8 cellular contexts compared by ENCODE assay signal in the genomic region with DNA sequence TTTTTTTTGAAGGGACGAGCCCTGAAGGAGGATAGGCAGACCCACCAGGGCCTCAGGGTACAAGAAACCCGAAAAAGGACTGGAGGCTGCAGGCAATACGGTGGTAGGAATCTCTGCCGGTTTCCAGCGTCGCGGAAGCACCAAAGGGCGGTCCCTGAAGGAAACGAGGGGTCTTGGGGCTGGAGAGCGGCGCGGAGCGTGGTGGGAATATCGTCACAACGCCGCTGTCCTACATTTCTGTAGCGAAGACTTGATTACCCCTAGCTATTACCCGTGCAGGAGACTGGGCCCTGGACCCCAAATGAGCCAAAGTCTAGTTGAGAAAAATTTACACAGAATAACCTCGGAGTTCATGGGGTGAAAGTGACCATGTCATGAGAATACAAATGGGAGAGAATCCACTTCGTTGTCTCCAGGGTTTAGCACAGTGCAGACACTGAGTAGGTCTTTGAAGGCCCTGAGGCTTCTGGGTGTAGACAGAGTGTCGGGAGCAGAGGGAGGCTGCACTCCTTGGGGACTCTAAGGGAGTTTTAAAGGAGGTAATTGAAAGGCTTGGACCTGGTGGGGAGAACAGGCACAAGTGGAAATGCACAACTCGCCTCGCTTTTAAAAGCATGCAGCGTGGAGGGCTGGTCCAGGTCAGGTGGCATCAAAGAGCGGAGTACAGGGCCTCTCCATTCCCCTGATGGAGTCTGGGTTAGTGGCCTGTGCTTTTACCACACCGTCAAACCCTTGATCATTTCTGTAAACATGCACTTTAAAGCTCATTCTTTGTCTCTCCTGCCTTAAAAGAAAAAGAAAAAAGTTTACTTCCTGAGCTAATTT. TPM values are rescaled to one million over a fixed set of nuclear protein-coding genes. Genes with fewer than 3 reads are reported as not detected.
A peak's percentile ranks its signal among the peaks of the same experiment; 100 is the strongest.
DNase-seq lines count a peak whose midpoint lies in the region; ATAC-seq and TF ChIP-seq lines count a peak whose summit lies in the region.

No MANE protein-coding gene starts in this region.

- H3K36me3 ChIP-seq in ES-I3 (ENCODE audit: insufficient read depth, low read length) (no peaks in the 10 kb centered on the region), OCI-LY7 (ENCODE audit: insufficient read depth, low read length) (peaks cover 31% of the 10 kb centered on the region; the same call in 1 of the 2 replicates), lung (ENCODE audit: control insufficient read depth in 2 of 2, insufficient read depth in 2 of 2, low read length in 2 of 2) (no peaks in the 10 kb centered on the region), tibial nerve (no peaks in the 10 kb centered on the region)

- CTCF ChIA-PET in OCI-LY7 (lab: Charles Lee; ENCODE audit: unreplicated experiment), result no interaction called here

- POLR2A ChIA-PET in OCI-LY7 (lab: Charles Lee), result interaction anchor here (0.5 to 2.6 kb wide), 10 partner anchors 8 to 685 kb away, joined by 3 to 12 read pairs (median 6); no protein-coding TSS in a partner anchor

- H3K9me3 Mint-ChIP-seq in central memory CD8-positive, alpha-beta T cell, result no peaks in the 10 kb centered on the region

- H3K4me1 ChIP-seq in ES-I3 (ENCODE audit: insufficient read depth, low read length), result peaks cover 32% of the 10 kb centered on the region
- peaks cover 55% of the 10 kb centered on the region for H3K4me1 ChIP-seq in OCI-LY7 (ENCODE audit: insufficient read depth, low read length, poor library complexity, severe bottlenecking)
- peaks cover 7 to 9% of the 10 kb centered on the region in 2 donors for H3K4me1 ChIP-seq in lung (ENCODE audit: control insufficient read depth in 2 of 2, insufficient read depth in 2 of 2, low read length in 2 of 2)
- peaks cover 0 to 62% (median 50%) of the 10 kb centered on the region in 4 donors for H3K4me1 ChIP-seq in tibial nerve

- H3K4me3 ChIP-seq in OCI-LY7 (ENCODE audit: low read depth, low read length, poor library complexity, severe bottlenecking), result peak overlapping the region; percentile 74
- peak overlapping the region; percentile 94 for H3K4me3 ChIP-seq in lung
- peak overlapping the region; percentile 71 to 92 (median 82) for H3K4me3 ChIP-seq in tibial nerve

- ATAC-seq in central memory CD8-positive, alpha-beta T cell (replicated peaks; ENCODE audit: extremely low read depth, poor library complexity, severe bottlenecking), result no peak
- ATAC-seq in lung (ENCODE audit: insufficient read depth, low FRiP score), result no peak
- ATAC-seq in GM21737 (IDR thresholded peaks at IDR 0.05; ENCODE audit: unreplicated experiment), result no peak

- H3K9me3 ChIP-seq in ES-I3 (ENCODE audit: control insufficient read depth, insufficient read depth, low read length), result no peaks in the 10 kb centered on the region
- H3K9me3 ChIP-seq in OCI-LY7 (ENCODE audit: low read length), result no peaks in the 10 kb centered on the region
- H3K9me3 ChIP-seq in lung (ENCODE audit: control insufficient read depth in 2 of 2, insufficient read depth in 1 of 2, low read length in 1 of 2), result no peaks in the 10 kb centered on the region
- H3K9me3 ChIP-seq in tibial nerve, result no peaks in the 10 kb centered on the region

- no peak for TF ChIP-seq EP300 in tibial nerve (IDR thresholded peaks at IDR 0.05)

- H3K27ac Mint-ChIP-seq in central memory CD8-positive, alpha-beta T cell (ENCODE audit: low read depth), result peak overlapping the region; percentile 98

- H3K27me3 ChIP-seq in lung (ENCODE audit: control insufficient read depth, insufficient read depth) (no peaks in the 10 kb centered on the region), tibial nerve (no peaks in the 10 kb centered on the region)

- H3K27me3 Mint-ChIP-seq in central memory CD8-positive, alpha-beta T cell, result no peaks in the 10 kb centered on the region

- no TSS peak for BruUV-seq in OCI-LY7 (replicated peaks; lab: Mats Ljungman, UMichigan)

- peaks cover 55% of the 10 kb centered on the region for H3K4me1 Mint-ChIP-seq in central memory CD8-positive, alpha-beta T cell

- 18 to 30% methylated on average over 26 of the region's 26 CpGs for WGBS in lung, 2 donors
- WGBS in tibial nerve, 2 donors, result 26 to 28% methylated on average over 26 of the region's 26 CpGs

- peak overlapping the region; percentile 70 for H3K27ac ChIP-seq in OCI-LY7 (ENCODE audit: low read depth, low read length, poor library complexity, severe bottlenecking)
- H3K27ac ChIP-seq in lung (ENCODE audit: low read depth in 1 of 2, low read length in 1 of 2), result peak overlapping the region; percentile 99 to 100
- peak overlapping the region; percentile 92 to 99 (median 96) for H3K27ac ChIP-seq in tibial nerve

- no peaks in the 10 kb centered on the region for H3K9me2 ChIP-seq in OCI-LY7 (ENCODE audit: insufficient read depth, low read length)

- peak overlapping the region; percentile 97 for H3K9ac ChIP-seq in ES-I3 (ENCODE audit: low read depth, low read length)

- intact Hi-C loops in OCI-LY7 (cut with micrococcal nuclease; ENCODE audit: unreplicated experiment), result loop anchor here (1.0 to 5.0 kb wide), 4 partner anchors 44 to 222 kb away; no protein-coding TSS in a partner anchor

- peak overlapping the region; percentile 88 for H3K4me2 ChIP-seq in OCI-LY7 (ENCODE audit: low read length)

- peak; percentile 46 for DNase-seq in OCI-LY7 (ENCODE audit: low spot score)
- no peak for DNase-seq in central memory CD8-positive, alpha-beta T cell (ENCODE audit: low spot score in 2 of 2)
- no peak for DNase-seq in lung (ENCODE audit: low spot score)
- DNase-seq in tibial nerve (ENCODE audit: low spot score in 2 of 2), result no peak
- no peak for DNase-seq in D341Med (ENCODE audit: low spot score)
- DNase-seq in NCI-H2029 (lab: John Stamatoyannopoulos, UW), result no peak

- no peak for TF ChIP-seq CTCF in OCI-LY7 (conservative IDR thresholded peaks at IDR 0.05; ENCODE audit: low read length)
- no peak for TF ChIP-seq CTCF in lung (IDR thresholded peaks at IDR 0.05; ENCODE audit: control extremely low read depth, extremely low read depth)
- TF ChIP-seq CTCF in tibial nerve (IDR thresholded peaks at IDR 0.05), result no peak

- peak overlapping the region; percentile 93 for H3K4me3 Mint-ChIP-seq in central memory CD8-positive, alpha-beta T cell

- TF ChIP-seq POLR2A in tibial nerve (IDR thresholded peaks at IDR 0.05), result no peak

- H2AFZ ChIP-seq in OCI-LY7 (ENCODE audit: low read length), result no peak overlapping the region

- H3K79me2 ChIP-seq in OCI-LY7 (ENCODE audit: insufficient read depth, low read depth, low read length), result peaks cover 63% of the 10 kb centered on the region

- H4K20me1 ChIP-seq in OCI-LY7 (ENCODE audit: insufficient read depth, low read length), result peaks cover 39% of the 10 kb centered on the region

- peaks cover 35% of the 10 kb centered on the region for H3K36me3 Mint-ChIP-seq in central memory CD8-positive, alpha-beta T cell (ENCODE audit: insufficient read depth)

RNA-seq across cellular contexts. Expression of a gene that starts 1.5 kb away (rescaled TPM):
- 66.8 and 74.4 TPM in 2 replicates for total RNA-seq in OCI-LY7 (2014; rRNA removed; shearing (Covaris generic))
- total RNA-seq in OCI-LY7 (2022), result 183 and 186 TPM in 2 replicates
- total RNA-seq in lung, result 100 to 1,000 TPM; 561 to 715 TPM
- polyA plus RNA-seq in lung, result 100 to 1,000 TPM; 320 to 663 TPM
- 100 to 1,000 TPM; 226 to 325 (median 267) TPM for total RNA-seq in tibial nerve
